20 cellular contexts compared by ENCODE assay signal in the genomic region with DNA sequence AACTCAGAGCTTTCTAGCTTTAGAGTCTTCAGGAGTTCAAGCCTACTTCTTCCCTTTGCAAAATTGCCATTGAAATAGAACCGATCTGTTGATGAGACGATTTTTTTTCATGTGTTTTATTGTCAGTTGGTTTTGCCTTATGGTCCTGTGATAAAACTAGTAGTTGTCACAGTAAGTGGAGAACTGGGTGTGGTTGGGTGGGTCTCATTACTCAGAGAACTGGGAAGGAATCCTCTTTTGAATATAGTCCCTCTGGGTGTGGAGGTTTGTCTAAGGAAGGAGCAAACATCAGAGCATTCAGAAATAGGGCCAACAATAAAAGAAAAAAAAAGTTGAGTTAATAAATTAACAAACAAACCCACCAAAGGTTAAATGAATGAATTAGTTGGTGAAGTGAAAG.
"Had no signal": no experiment of that assay in that cellular context is flagged by ENCODE, and none has a peak within 500 bp of the region (broad histone marks: within the 10 kb centered on the region; RNA-seq: fewer than 3 reads in every experiment).

No MANE protein-coding gene starts in this region.

- H3K27me3 ChIP-seq: gastrocnemius medialis, neutrophil, stomach, upper lobe of left lung, uterus had no signal

- H3K4me1 Mint-ChIP-seq: memory B cell; naive thymus-derived CD8-positive, alpha-beta T cell had no signal

- H3K36me3 ChIP-seq: gastrocnemius medialis, left ventricle myocardium inferior, neutrophil, uterus had no signal

- H3K27ac Mint-ChIP-seq: dendritic cell treated with granulocyte-macrophage colony-stimulating factor and Interleukin-4, amounts not matched to agents 40 ng/mL and 50 ng/mL, for 4 days; effector memory CD8-positive, alpha-beta T cell; memory B cell; naive thymus-derived CD8-positive, alpha-beta T cell had no signal

- H3K27me3 Mint-ChIP-seq: dendritic cell treated with granulocyte-macrophage colony-stimulating factor and Interleukin-4, amounts not matched to agents 40 ng/mL and 50 ng/mL, for 4 days; memory B cell had no signal

- H3K4me3 Mint-ChIP-seq: dendritic cell treated with granulocyte-macrophage colony-stimulating factor and Interleukin-4, amounts not matched to agents 40 ng/mL and 50 ng/mL, for 4 days; effector memory CD8-positive, alpha-beta T cell; memory B cell; naive thymus-derived CD8-positive, alpha-beta T cell had no signal

- H3K27ac ChIP-seq: gastrocnemius medialis, left ventricle myocardium inferior, lower lobe of right lung, neutrophil, psoas muscle, skin epidermis, stomach, upper lobe of left lung, uterus had no signal

- H3K9me3 ChIP-seq: gastrocnemius medialis, left ventricle myocardium inferior, lower lobe of right lung, neutrophil, psoas muscle, stomach, upper lobe of left lung, uterus had no signal

- H3K4me3 ChIP-seq: gastrocnemius medialis, left ventricle myocardium inferior, lower lobe of right lung, psoas muscle, skin epidermis, stomach, upper lobe of left lung, uterus had no signal

- H3K4me1 ChIP-seq: lower lobe of right lung, upper lobe of left lung, uterus had no signal

- H3K9me3 Mint-ChIP-seq: effector memory CD8-positive, alpha-beta T cell had no signal

- ATAC-seq: effector memory CD8-positive, alpha-beta T cell; gastrocnemius medialis; lower lobe of right lung; naive thymus-derived CD8-positive, alpha-beta T cell; psoas muscle; sciatic nerve had no signal

- DNase-seq: effector memory CD8-positive, alpha-beta T cell; erythroblast; gastrocnemius medialis; glutamatergic neuron; islet precursor cell; left ventricle myocardium inferior; lower lobe of right lung; midbrain; naive thymus-derived CD8-positive, alpha-beta T cell; psoas muscle; stimulated activated CD4-positive, alpha-beta T cell treated with anti-CD3 and anti-CD28 coated beads, Interleukin-12 subunit alpha, Interleukin-12 subunit beta, amount 100 ng/mL, for 4 hours; stimulated activated naive CD4-positive, alpha-beta T cell; stomach; upper lobe of left lung; uterus had no signal

- H3K36me3 Mint-ChIP-seq: memory B cell; naive thymus-derived CD8-positive, alpha-beta T cell had no signal
